ENCODE assay signal across 25 cellular contexts in the genomic region with DNA sequence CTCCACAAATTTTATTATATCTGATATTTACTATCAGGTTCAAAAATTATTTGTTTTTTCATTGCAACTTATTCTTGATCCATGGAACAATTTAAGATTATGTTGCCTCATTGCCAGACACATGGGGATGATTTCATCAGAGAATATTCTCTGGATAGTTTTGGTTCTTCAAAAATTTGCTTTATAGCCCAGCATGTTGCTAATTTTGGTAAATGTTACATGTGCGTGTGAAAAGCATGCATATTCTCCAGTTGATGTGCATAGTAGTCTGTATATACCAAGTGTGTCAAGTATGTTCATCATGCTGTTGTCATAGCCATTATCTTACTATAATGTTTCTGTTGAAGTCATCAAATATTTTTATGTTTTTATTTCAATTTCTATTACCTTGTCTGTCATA.
"Had no signal": no experiment of that assay in that cellular context is flagged by ENCODE, and none has a peak within 500 bp of the region (broad histone marks: within the 10 kb centered on the region; RNA-seq: fewer than 3 reads in every experiment).

No MANE protein-coding gene starts in this region.

- H3K27ac Mint-ChIP-seq: activated T-cell treated with anti-CD3 and anti-CD28 coated beads, Interleukin-2, amount 50 U/mL, for 72 hours; nephron; progenitor cell of endocrine pancreas; T-helper 2 cell treated with Interferon-gamma antibody and Interleukin-4, amounts not matched to agents 5 μg/mL and 100 μg/mL, for 36 hours had no signal

- H3K4me3 ChIP-seq: heart right ventricle, left ventricle myocardium inferior, lung, mucosa of descending colon, ovary, right lobe of liver, stomach, suprapubic skin, tibial artery had no signal

- H3K36me3 ChIP-seq: heart right ventricle, left ventricle myocardium inferior, neutrophil, ovary, right lobe of liver, stomach, suprapubic skin, tibial artery had no signal

- H3K36me3 Mint-ChIP-seq: activated naive CD4-positive, alpha-beta T cell treated with anti-CD3 and anti-CD28 coated beads, Interleukin-2, amount 50 U/mL, for 72 hours had no signal

- H3K4me3 Mint-ChIP-seq: activated T-cell treated with anti-CD3 and anti-CD28 coated beads, Interleukin-2, amount 50 U/mL, for 72 hours; nephron; T-helper 2 cell treated with Interferon-gamma antibody and Interleukin-4, amounts not matched to agents 5 μg/mL and 100 μg/mL, for 36 hours had no signal

- ATAC-seq: activated naive CD4-positive, alpha-beta T cell treated with anti-CD3 and anti-CD28 coated beads, Interleukin-2, amount 50 U/mL, for 72 hours; activated T-cell treated with anti-CD3 and anti-CD28 coated beads, Interleukin-2, amount 50 U/mL, for 72 hours; heart right ventricle; right lobe of liver had no signal

- H3K27ac ChIP-seq: heart right ventricle, left ventricle myocardium inferior, neutrophil, ovary, right lobe of liver, stomach, suprapubic skin, tibial artery, VCaP had no signal

- H3K27me3 ChIP-seq: heart right ventricle, neutrophil, ovary, right lobe of liver, stomach, suprapubic skin, tibial artery had no signal

- H3K9me3 ChIP-seq: heart right ventricle, left ventricle myocardium inferior, mucosa of descending colon, neutrophil, ovary, right lobe of liver, stomach, suprapubic skin, tibial artery had no signal

- H3K9me3 Mint-ChIP-seq: activated naive CD4-positive, alpha-beta T cell treated with anti-CD3 and anti-CD28 coated beads, Interleukin-2, amount 50 U/mL, for 72 hours; activated T-cell treated with anti-CD3 and anti-CD28 coated beads, Interleukin-2, amount 50 U/mL, for 72 hours; nephron; T-helper 2 cell treated with Interferon-gamma antibody and Interleukin-4, amounts not matched to agents 5 μg/mL and 100 μg/mL, for 36 hours had no signal

- H3K4me1 Mint-ChIP-seq: nephron had no signal

- DNase-seq: activated CD4-positive, alpha-beta T cell treated with anti-CD3 and anti-CD28 coated beads for 4 hours; activated CD4-positive, alpha-beta T cell treated with anti-CD3 and anti-CD28 coated beads, Interleukin-2, amount 50 U/mL, for 4 hours; activated naive CD4-positive, alpha-beta T cell; activated T-cell treated with anti-CD3 and anti-CD28 coated beads for 4 hours; activated T-cell treated with anti-CD3 and anti-CD28 coated beads, Interleukin-2, amount 50 U/mL, for 72 hours; effector CD8-positive, alpha-beta T cell; foreskin melanocyte; heart right ventricle; left ventricle myocardium inferior; mucosa of descending colon; ovary; right lobe of liver; stimulated activated CD4-positive, alpha-beta T cell treated with anti-CD3 and anti-CD28 coated beads, Interleukin-12 subunit alpha, Interleukin-12 subunit beta, amount 100 ng/mL, for 4 hours; stimulated activated CD4-positive, alpha-beta T cell treated with anti-CD3 and anti-CD28 coated beads, Interleukin-4, amount 100 ng/mL, for 1 hour; stomach; T-helper 1 cell; tibial artery had no signal

- H3K27me3 Mint-ChIP-seq: progenitor cell of endocrine pancreas had no signal

- H3K4me1 ChIP-seq: tibial artery had no signal
